In genomic region chr10:22874189-22874854, GRCh38 we compare ENCODE assay signal across 24 cellular contexts. TPM values are rescaled to one million over a fixed set of nuclear protein-coding genes. Genes with fewer than 3 reads are reported as not detected.
DNase-seq lines count a peak whose midpoint lies in the region; ATAC-seq and TF ChIP-seq lines count a peak whose summit lies in the region.
"Had no signal": no experiment of that assay in that cellular context is flagged by ENCODE, and none has a peak within 500 bp of the region (broad histone marks: within the 10 kb centered on the region; RNA-seq: fewer than 3 reads in every experiment).

No MANE protein-coding gene starts in this region.

- ATAC-seq in WTC11 = peak; percentile 28
- ATAC-seq in activated T-cell treated with anti-CD3 and anti-CD28 coated beads, Interleukin-2, amount 50 U/mL, for 72 hours (replicated peaks in 1 of 2) = no peak
- ATAC-seq in HG03097 (IDR thresholded peaks at IDR 0.05; ENCODE audit: low FRiP score, unreplicated experiment) = no peak
- ATAC-seq: natural killer cell treated with Interleukin-12 subunit alpha and Interleukin-12 subunit beta and Interleukin-15 and Interleukin-18, amount 100 ng/mL, for 72 hours; psoas muscle had no signal

- H3K36me3 Mint-ChIP-seq in WTC11 = no peaks in the 10 kb centered on the region
- H3K36me3 Mint-ChIP-seq in activated T-cell treated with anti-CD3 and anti-CD28 coated beads, Interleukin-2, amount 50 U/mL, for 72 hours (ENCODE audit: insufficient read depth in 2 of 2) = no peaks in the 10 kb centered on the region
- H3K36me3 Mint-ChIP-seq: natural killer cell treated with Interleukin-12 subunit alpha and Interleukin-12 subunit beta and Interleukin-15 and Interleukin-18, amount 100 ng/mL, for 72 hours had no signal

- H3K4me1 Mint-ChIP-seq in WTC11 = peaks cover 65% of the 10 kb centered on the region
- H3K4me1 Mint-ChIP-seq in activated T-cell treated with anti-CD3 and anti-CD28 coated beads, Interleukin-2, amount 50 U/mL, for 72 hours (ENCODE audit: low read depth) = no peaks in the 10 kb centered on the region

- H3K27ac Mint-ChIP-seq in WTC11 = no peak overlapping the region
- no peak overlapping the region for H3K27ac Mint-ChIP-seq in activated T-cell treated with anti-CD3 and anti-CD28 coated beads, Interleukin-2, amount 50 U/mL, for 72 hours
- H3K27ac Mint-ChIP-seq: activated T-helper 2 cell treated with anti-CD3 and anti-CD28 coated beads, Interferon-gamma antibody, Interleukin-2, Interleukin-4, amounts not matched to agents 10 μg/mL and 5 μg/mL and 100 μg/mL, durations not matched to agents 14 hours and 24 hours and 36 hours; CD4-positive, alpha-beta T cell; endodermal cell; natural killer cell treated with Interleukin-12 subunit alpha and Interleukin-12 subunit beta and Interleukin-15 and Interleukin-18, amount 100 ng/mL, for 72 hours; stimulated activated naive CD8-positive, alpha-beta T cell treated with anti-CD3 and anti-CD28 coated beads, Interleukin-15, Interleukin-2, amounts not matched to agents 100 ng/mL and 50 ng/mL, for 24 hours had no signal

- peak; percentile 67 for DNase-seq in Ammon's horn (ENCODE audit: low spot score)
- peak; percentile 60 for DNase-seq in NCI-H128 (lab: John Stamatoyannopoulos, UW; ENCODE audit: unreplicated experiment)
- no peak for DNase-seq in WTC11 (ENCODE audit: low spot score)
- peak; percentile 52 for DNase-seq in inferior parietal cortex (ENCODE audit: extremely low spot score)
- no peak for DNase-seq in activated T-cell treated with anti-CD3 and anti-CD28 coated beads, Interleukin-2, amount 50 U/mL, for 72 hours
- no peak for DNase-seq in NCI-H1694 treated with DMSO at 0.1 percent for 48 hours (lab: John Stamatoyannopoulos, UW)
- no peak for DNase-seq in HK-2 (ENCODE audit: unreplicated experiment)
- DNase-seq: activated CD4-positive, CD25-positive, alpha-beta regulatory T cell; activated CD8-positive, alpha-beta memory T cell treated with anti-CD3 and anti-CD28 coated beads for 24 hours; CD4-positive, alpha-beta T cell; cerebellar nuclear complex; endodermal cell; foreskin fibroblast; GM23248; NCI-H1930; psoas muscle; SIG-M5; T-helper 2 cell had no signal

- 0 out of 2 replicates have a peak, but pooled peaks cover 2% of the 10 kb centered on the region for H3K27me3 Mint-ChIP-seq in WTC11 (ENCODE audit: low read depth)
- H3K27me3 Mint-ChIP-seq in activated T-cell treated with anti-CD3 and anti-CD28 coated beads, Interleukin-2, amount 50 U/mL, for 72 hours (ENCODE audit: low read depth) = peaks cover 10% of the 10 kb centered on the region
- H3K27me3 Mint-ChIP-seq: stimulated activated naive CD8-positive, alpha-beta T cell treated with anti-CD3 and anti-CD28 coated beads, Interleukin-15, Interleukin-2, amounts not matched to agents 100 ng/mL and 50 ng/mL, for 24 hours had no signal

- POLR2A ChIA-PET in WTC11 (lab: Charles Lee) = no interaction called here

- H3K4me3 Mint-ChIP-seq in WTC11 = no peak overlapping the region
- H3K4me3 Mint-ChIP-seq in activated T-cell treated with anti-CD3 and anti-CD28 coated beads, Interleukin-2, amount 50 U/mL, for 72 hours = no peak overlapping the region
- H3K4me3 Mint-ChIP-seq: CD4-positive, alpha-beta T cell; endodermal cell; natural killer cell treated with Interleukin-12 subunit alpha and Interleukin-12 subunit beta and Interleukin-15 and Interleukin-18, amount 100 ng/mL, for 72 hours; stimulated activated naive CD8-positive, alpha-beta T cell treated with anti-CD3 and anti-CD28 coated beads, Interleukin-15, Interleukin-2, amounts not matched to agents 100 ng/mL and 50 ng/mL, for 24 hours had no signal

- CTCF ChIA-PET in WTC11 (lab: Charles Lee) = no interaction called here

- TF ChIP-seq CTCF in WTC11 (IDR thresholded peaks at IDR 0.05) = no peak

- H3K9me3 Mint-ChIP-seq in WTC11 = 0 out of 2 replicates have a peak, but pooled peaks cover 5% of the 10 kb centered on the region
- no peaks in the 10 kb centered on the region for H3K9me3 Mint-ChIP-seq in activated T-cell treated with anti-CD3 and anti-CD28 coated beads, Interleukin-2, amount 50 U/mL, for 72 hours
- H3K9me3 Mint-ChIP-seq: activated T-helper 2 cell treated with anti-CD3 and anti-CD28 coated beads, Interferon-gamma antibody, Interleukin-2, Interleukin-4, amounts not matched to agents 10 μg/mL and 5 μg/mL and 100 μg/mL, durations not matched to agents 14 hours and 24 hours and 36 hours; CD4-positive, alpha-beta T cell; endodermal cell; natural killer cell treated with Interleukin-12 subunit alpha and Interleukin-12 subunit beta and Interleukin-15 and Interleukin-18, amount 100 ng/mL, for 72 hours; stimulated activated naive CD8-positive, alpha-beta T cell treated with anti-CD3 and anti-CD28 coated beads, Interleukin-15, Interleukin-2, amounts not matched to agents 100 ng/mL and 50 ng/mL, for 24 hours had no signal

TF ChIP-seq in WTC11, 78 proteins besides CTCF, POLR2A, EP300 and RAD21:
- TF ChIP-seq NR2C2 (CRISPR knock-in tag; IDR thresholded peaks at IDR 0.05) = no peak
- TF ChIP-seq E2F5 (CRISPR knock-in tag; IDR thresholded peaks at IDR 0.05) = no peak
TF ChIP-seq in WTC11: peak in this region for 0.

RNA-seq across cellular contexts. Expression of gene ARMC3, which starts 53.5 kb away (rescaled TPM):
- total RNA-seq in WTC11 (2021) = 0.09 to 0.32 TPM (median 0.28 TPM) in 3 replicates
- not detected for total RNA-seq in activated T-cell treated with anti-CD3 and anti-CD28 coated beads, Interleukin-2, amount 50 U/mL, for 72 hours
- total RNA-seq: activated T-helper 2 cell treated with anti-CD3 and anti-CD28 coated beads, Interferon-gamma antibody, Interleukin-2, Interleukin-4, amounts not matched to agents 10 μg/mL and 5 μg/mL and 100 μg/mL, durations not matched to agents 14 hours and 24 hours and 36 hours; CD4-positive, alpha-beta T cell; GM23248; HT1080; lung microvascular endothelial cell; natural killer cell treated with Interleukin-12 subunit alpha and Interleukin-12 subunit beta and Interleukin-15 and Interleukin-18, amount 100 ng/mL, for 72 hours; psoas muscle had no signal

Comparison
In these comparisons a context has a peak if more than half of its experiments do, and no peak if none do; other contexts are left out.
1. DNase-seq: peak in Ammon's horn (single experiment), NCI-H128 (single experiment) and inferior parietal cortex (single experiment); none in WTC11 (single experiment), activated T-cell treated with anti-CD3 and anti-CD28 coated beads, Interleukin-2, amount 50 U/mL, for 72 hours (0 of 2), NCI-H1694 treated with DMSO at 0.1 percent for 48 hours (single experiment) and HK-2 (single experiment).